Comparison of ENCODE assay signal across 10 cellular contexts in genomic region chr1:84524590-84524989, GRCh38. TPM values are rescaled to one million over a fixed set of nuclear protein-coding genes. Genes with fewer than 3 reads are reported as not detected.
"Had no signal": no experiment of that assay in that cellular context is flagged by ENCODE, and none has a peak within 500 bp of the region (broad histone marks: within the 10 kb centered on the region; RNA-seq: fewer than 3 reads in every experiment).

No MANE protein-coding gene starts in this region.

- DNase-seq: GM23248, GOT3, H7, HFFc6, KG1 had no signal

- H3K9me3 ChIP-seq: HAP-1 had no signal

- H3K27ac ChIP-seq: GM23248, HL-60 had no signal

- H3K4me3 ChIP-seq: GM23248, HAP-1 had no signal

- FAIRE-seq: HepG2 had no signal

- H3K4me1 ChIP-seq: HAP-1 had no signal

- H3K36me3 ChIP-seq: HAP-1 had no signal

- ATAC-seq: HCT116, HepG2 had no signal

RNA-seq across cellular contexts. Expression of gene SPATA1, which starts 18.4 kb away (rescaled TPM):
- total RNA-seq: GM23248, HT1080 had no signal
